19 cellular contexts compared by ENCODE assay signal in the genomic region with DNA sequence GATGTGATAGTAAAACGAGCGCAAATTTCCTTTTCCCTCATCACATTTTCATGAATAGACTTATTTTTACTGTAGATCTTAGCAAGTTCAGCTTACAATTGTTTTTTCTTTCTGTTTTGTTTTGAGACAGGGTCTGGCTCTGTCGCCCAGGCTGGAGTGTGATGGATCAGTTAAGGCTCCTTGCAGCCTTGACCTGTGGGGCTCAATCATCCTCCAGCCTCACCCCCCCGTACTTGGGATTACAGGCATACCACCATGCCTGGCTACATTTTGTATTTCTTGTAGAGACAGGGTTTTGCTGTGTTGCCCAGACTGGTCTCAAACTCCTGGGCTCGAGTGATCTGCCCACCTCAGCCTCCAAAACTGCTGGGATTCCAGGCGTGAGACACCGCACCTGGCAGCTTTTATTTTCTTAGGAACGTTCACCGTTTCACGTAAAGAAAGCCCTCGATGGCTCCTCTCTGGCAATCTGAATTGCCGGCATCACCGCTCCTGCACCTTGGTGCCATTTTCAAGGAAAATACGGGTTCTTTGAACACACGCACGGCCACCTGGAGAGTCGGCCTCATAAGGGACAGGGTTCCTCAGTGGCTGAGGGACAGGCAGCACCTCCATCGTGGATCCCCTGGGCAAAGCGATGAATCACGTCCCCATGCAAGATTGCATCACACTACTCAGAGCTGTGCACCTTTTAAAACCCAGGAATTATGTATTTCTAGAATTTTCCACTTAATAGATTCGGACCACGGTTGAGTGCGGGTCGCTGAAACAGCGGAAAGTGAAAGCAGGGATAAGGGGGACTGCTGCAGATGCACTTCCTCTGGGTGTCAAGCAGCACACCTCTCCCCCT.
A peak's percentile ranks its signal among the peaks of the same experiment; 100 is the strongest.
DNase-seq lines count a peak whose midpoint lies in the region; ATAC-seq, FAIRE-seq and TF ChIP-seq lines count a peak whose summit lies in the region.
"Had no signal": no experiment of that assay in that cellular context is flagged by ENCODE, and none has a peak within 500 bp of the region (broad histone marks: within the 10 kb centered on the region; RNA-seq: fewer than 3 reads in every experiment).

No MANE protein-coding gene starts in this region.

- POLR2A ChIA-PET in activated CD4-positive, alpha-beta T cell treated with anti-CD3 and anti-CD28 coated beads, Interleukin-2, amount 10 ng/mL, durations not matched to agents 7 days and 5 days (lab: Charles Lee), result no interaction called here
- POLR2A ChIA-PET in K562 (lab: Yijun Ruan, JAX), result no interaction called here
- POLR2A ChIA-PET in CD4-positive, alpha-beta T cell (lab: Charles Lee), result no interaction called here

- H3K9me3 Mint-ChIP-seq in activated CD4-positive, alpha-beta T cell treated with anti-CD3 and anti-CD28 coated beads, Interleukin-2, amount 10 ng/mL, durations not matched to agents 7 days and 5 days, result no peaks in the 10 kb centered on the region
- H3K9me3 Mint-ChIP-seq in CD4-positive, alpha-beta T cell, result no peaks in the 10 kb centered on the region

- H3K4me3 Mint-ChIP-seq in activated CD4-positive, alpha-beta T cell treated with anti-CD3 and anti-CD28 coated beads, Interleukin-2, amount 10 ng/mL, durations not matched to agents 7 days and 5 days, result no peak overlapping the region
- H3K4me3 Mint-ChIP-seq in CD4-positive, alpha-beta T cell, result no peak overlapping the region
- H3K4me3 Mint-ChIP-seq: HFFc6 had no signal

- FAIRE-seq in GM12891 (lab: Jason Lieb, UNC) (no peak), K562 (lab: Jason Lieb, UNC) (peak; percentile 37)

- no peak for DNase-seq in activated CD4-positive, alpha-beta T cell treated with anti-CD3 and anti-CD28 coated beads, Interleukin-2, amount 10 ng/mL, durations not matched to agents 7 days and 5 days
- no peak for DNase-seq in activated CD4-positive, alpha-beta T cell treated with anti-CD3 and anti-CD28 coated beads, Interleukin-2, amount 50 U/mL, for 4 hours
- DNase-seq in GM12891 (ENCODE audit: insufficient read length, low spot score) (no peak), K562 (ENCODE audit: extremely low read depth in 1 of 4, low spot score in 3 of 4) (no peak), SHP77 treated with DMSO at 0.1 percent for 48 hours (lab: John Stamatoyannopoulos, UW) (no peak), NCI-H526 (lab: John Stamatoyannopoulos, UW) (no peak)
- DNase-seq in CD4-positive, alpha-beta T cell, result no peak
- DNase-seq: activated gamma-delta T cell, DND-41, foreskin fibroblast, HFFc6, midbrain, NCI-H1092, PC-9, stomach had no signal

- peaks cover 0 to 4% of the 10 kb centered on the region in 2 experiments; a peak in 2 of 5 replicates for H3K4me1 ChIP-seq in K562 (replicated peaks in 1 of 2; ENCODE audit: control insufficient read depth in 2 of 2, insufficient read depth in 2 of 2, low read length in 2 of 2)
- H3K4me1 ChIP-seq: right atrium auricular region, stomach had no signal

- TF ChIP-seq RAD21 in K562 (CRISPR knock-in tag; conservative IDR thresholded peaks at IDR 0.05 in 1 of 2, IDR thresholded peaks at IDR 0.05 in 1 of 2), result no peak

- peak overlapping the region; percentile 20 for H3K27ac Mint-ChIP-seq in activated CD4-positive, alpha-beta T cell treated with anti-CD3 and anti-CD28 coated beads, Interleukin-2, amount 10 ng/mL, durations not matched to agents 7 days and 5 days
- no peak overlapping the region for H3K27ac Mint-ChIP-seq in CD4-positive, alpha-beta T cell
- H3K27ac Mint-ChIP-seq: HFFc6 had no signal

- WGBS in K562 (ENCODE audit: insufficient coverage, low coverage, missing lambda C conversion rate), result 9% methylated on average over 25 of the region's 25 CpGs

- BruUV-seq in K562 (replicated peaks; lab: Mats Ljungman, UMichigan), result no TSS peak

- H3K27ac ChIP-seq in K562 (ENCODE audit: extremely low read depth, low read depth, low read length), result no peak overlapping the region
- no peak overlapping the region for H3K27ac ChIP-seq in CD4-positive, alpha-beta T cell (ENCODE audit: low read depth, low read length)
- H3K27ac ChIP-seq: coronary artery, PC-9, right atrium auricular region, SJSA1, stomach had no signal

- peaks cover 66% of the 10 kb centered on the region for H3K4me1 Mint-ChIP-seq in activated CD4-positive, alpha-beta T cell treated with anti-CD3 and anti-CD28 coated beads, Interleukin-2, amount 10 ng/mL, durations not matched to agents 7 days and 5 days
- peaks cover 32% of the 10 kb centered on the region for H3K4me1 Mint-ChIP-seq in CD4-positive, alpha-beta T cell (ENCODE audit: low read depth)

- peaks cover 11% of the 10 kb centered on the region for H3K27me3 Mint-ChIP-seq in activated CD4-positive, alpha-beta T cell treated with anti-CD3 and anti-CD28 coated beads, Interleukin-2, amount 10 ng/mL, durations not matched to agents 7 days and 5 days
- H3K27me3 Mint-ChIP-seq in CD4-positive, alpha-beta T cell, result peaks cover 10% of the 10 kb centered on the region

- peaks cover 83 to 91% of the 10 kb centered on the region in 2 experiments for H3K27me3 ChIP-seq in K562 (ENCODE audit: control insufficient read depth in 2 of 2, insufficient read depth in 2 of 2, low read length in 2 of 2)
- H3K27me3 ChIP-seq in CD4-positive, alpha-beta T cell (ENCODE audit: control insufficient read depth, insufficient read depth, low read length), result peaks cover 8% of the 10 kb centered on the region
- H3K27me3 ChIP-seq: right atrium auricular region, SJSA1 had no signal

- H3K9ac ChIP-seq in K562 (ENCODE audit: insufficient read depth in 1 of 2, low read depth in 2 of 2, low read length in 2 of 2), result no peak overlapping the region

- CTCF ChIA-PET in activated CD4-positive, alpha-beta T cell treated with anti-CD3 and anti-CD28 coated beads, Interleukin-2, amount 10 ng/mL, durations not matched to agents 7 days and 5 days (lab: Charles Lee), result no interaction called here
- CTCF ChIA-PET in K562 (lab: Yijun Ruan, JAX; ENCODE audit: low intra/inter-chr PET ratio), result no interaction called here
- CTCF ChIA-PET in CD4-positive, alpha-beta T cell (lab: Charles Lee), result no interaction called here

- TF ChIP-seq POLR2A in GM12891 (IDR thresholded peaks at IDR 0.05; ENCODE audit: low read depth, low read length) (no peak), K562 (conservative IDR thresholded peaks at IDR 0.05) (no peak)

- no peaks in the 10 kb centered on the region for H3K79me2 ChIP-seq in K562 (ENCODE audit: control insufficient read depth, insufficient read depth, low read length)

- ATAC-seq in HG03342 (IDR thresholded peaks at IDR 0.05; ENCODE audit: unreplicated experiment) (peak; percentile 31), K562 (peak; percentile 13; the same call in 1 of the 3 replicates)
- no peak for ATAC-seq in CD4-positive, alpha-beta T cell (ENCODE audit: poor library complexity)

- no peak overlapping the region for H2AFZ ChIP-seq in K562 (ENCODE audit: low read depth, low read length)
- H2AFZ ChIP-seq: PC-9 had no signal

- intact Hi-C loops in K562 (cut with micrococcal nuclease), result no loop called here
- intact Hi-C loops in CD4-positive, alpha-beta T cell (cut with DNase I, micrococcal nuclease), result no loop called here

- H3K9me1 ChIP-seq in K562 (ENCODE audit: control insufficient read depth, insufficient read depth, low read length), result no peaks in the 10 kb centered on the region

- no peak for TF ChIP-seq CTCF in K562 (IDR thresholded peaks at IDR 0.05 in 2 of 3, conservative IDR thresholded peaks at IDR 0.05 in 1 of 3; ENCODE audit: insufficient read depth in 2 of 3, low read depth in 1 of 3, low read length in 3 of 3)
- TF ChIP-seq CTCF in CD4-positive, alpha-beta T cell (IDR thresholded peaks at IDR 0.05), result no peak

- H3K4me2 ChIP-seq in K562 (ENCODE audit: insufficient read depth, low read length), result peak overlapping the region; percentile 16; the same call in 1 of the 2 replicates
- H3K4me2 ChIP-seq: PC-9 had no signal

- H3K4me3 ChIP-seq in K562, result no peak overlapping the region
- H3K4me3 ChIP-seq: coronary artery, PC-9, right atrium auricular region, SJSA1, stomach had no signal

- H3K9me3 ChIP-seq in K562 (replicated peaks; ENCODE audit: control insufficient read depth, insufficient read depth, low read depth, low read length), result no peaks in the 10 kb centered on the region
- no peaks in the 10 kb centered on the region for H3K9me3 ChIP-seq in CD4-positive, alpha-beta T cell (ENCODE audit: control insufficient read depth, low read length)
- H3K9me3 ChIP-seq: right atrium auricular region, SJSA1, stomach had no signal

- in situ Hi-C loops in K562 (cut with MboI), result no loop called here

- H4K20me1 ChIP-seq in K562 (replicated peaks; ENCODE audit: control insufficient read depth, insufficient read depth, low read length), result peaks cover 6% of the 10 kb centered on the region; the same call in 1 of the 2 replicates

- TF ChIP-seq EP300 in K562 (IDR thresholded peaks at IDR 0.05; ENCODE audit: low read length), result no peak

- no peaks in the 10 kb centered on the region for H3K36me3 ChIP-seq in K562 (ENCODE audit: control insufficient read depth, insufficient read depth, low read length)
- H3K36me3 ChIP-seq: right atrium auricular region, SJSA1, stomach had no signal

- no peaks in the 10 kb centered on the region for H3K36me3 Mint-ChIP-seq in activated CD4-positive, alpha-beta T cell treated with anti-CD3 and anti-CD28 coated beads, Interleukin-2, amount 10 ng/mL, durations not matched to agents 7 days and 5 days (ENCODE audit: low read depth)
- no peaks in the 10 kb centered on the region for H3K36me3 Mint-ChIP-seq in CD4-positive, alpha-beta T cell (ENCODE audit: low read depth)

TF ChIP-seq in GM12891, 5 proteins besides CTCF, POLR2A, EP300 and RAD21:
- TF ChIP-seq SPI1 (IDR thresholded peaks at IDR 0.05; ENCODE audit: low read depth, low read length) (peak; percentile 27; the same call in 1 of the 2 replicates), POLR2AphosphoS5 (IDR thresholded peaks at IDR 0.05; ENCODE audit: low read depth, low read length) (no peak), TAF1 (IDR thresholded peaks at IDR 0.05; ENCODE audit: low read depth, low read length) (no peak)

TF ChIP-seq in K562, 482 proteins besides CTCF, POLR2A, EP300 and RAD21 (continues in another document):
- TF ChIP-seq EZH2 (IDR thresholded peaks at IDR 0.05; ENCODE audit: borderline replicate concordance, low read depth, low read length), result 0 out of 2 replicates have a peak, but pooled peaks have one; percentile 59
- TF ChIP-seq, protein P1, sequence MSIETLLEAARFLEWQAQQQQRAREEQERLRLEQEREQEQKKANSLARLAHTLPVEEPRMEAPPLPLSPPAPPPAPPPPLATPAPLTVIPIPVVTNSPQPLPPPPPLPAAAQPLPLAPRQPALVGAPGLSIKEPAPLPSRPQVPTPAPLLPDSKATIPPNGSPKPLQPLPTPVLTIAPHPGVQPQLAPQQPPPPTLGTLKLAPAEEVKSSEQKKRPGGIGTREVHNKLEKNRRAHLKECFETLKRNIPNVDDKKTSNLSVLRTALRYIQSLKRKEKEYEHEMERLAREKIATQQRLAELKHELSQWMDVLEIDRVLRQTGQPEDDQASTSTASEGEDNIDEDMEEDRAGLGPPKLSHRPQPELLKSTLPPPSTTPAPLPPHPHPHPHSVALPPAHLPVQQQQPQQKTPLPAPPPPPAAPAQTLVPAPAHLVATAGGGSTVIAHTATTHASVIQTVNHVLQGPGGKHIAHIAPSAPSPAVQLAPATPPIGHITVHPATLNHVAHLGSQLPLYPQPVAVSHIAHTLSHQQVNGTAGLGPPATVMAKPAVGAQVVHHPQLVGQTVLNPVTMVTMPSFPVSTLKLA (conservative IDR thresholded peaks at IDR 0.05), result no peak
- TF ChIP-seq CEBPB (tag; IDR thresholded peaks at IDR 0.05), result peak; percentile 68
